Comparison of ENCODE assay signal across 32 cellular contexts in genomic region chr14:100694579-100695422, GRCh38. TPM values are rescaled to one million over a fixed set of nuclear protein-coding genes. Genes with fewer than 3 reads are reported as not detected.
DNase-seq lines count a peak whose midpoint lies in the region; ATAC-seq, FAIRE-seq and TF ChIP-seq lines count a peak whose summit lies in the region.
"Had no signal": no experiment of that assay in that cellular context is flagged by ENCODE, and none has a peak within 500 bp of the region (broad histone marks: within the 10 kb centered on the region; RNA-seq: fewer than 3 reads in every experiment).

No MANE protein-coding gene starts in this region.

- DNase-seq in HepG2 (ENCODE audit: low spot score) = no peak
- DNase-seq in right lobe of liver = no peak
- no peak for DNase-seq in WTC11 (ENCODE audit: low spot score)
- no peak for DNase-seq in anterior cingulate cortex (lab: John Stamatoyannopoulos, UW)
- no peak for DNase-seq in OCI-M2 (lab: John Stamatoyannopoulos, UW; ENCODE audit: unreplicated experiment)
- DNase-seq in Right ventricle myocardium superior = no peak
- DNase-seq in HT-29 (ENCODE audit: low spot score) = no peak
- DNase-seq: activated CD4-positive, alpha-beta T cell treated with anti-CD3 and anti-CD28 coated beads, Interleukin-2, amount 50 U/mL, for 1 hour; activated CD4-positive, CD25-positive, alpha-beta regulatory T cell; activated T-cell treated with anti-CD3 and anti-CD28 coated beads, Interleukin-2, amount 50 U/mL, for 1 hour; body of pancreas; CD4-positive, CD25-positive, alpha-beta regulatory T cell; foreskin fibroblast; KBM-7; kidney; midbrain; naive thymus-derived CD4-positive, alpha-beta T cell; NCI-H2081 treated with DMSO at 0.1 percent for 48 hours; NCI-H2227 treated with DMSO at 0.1 percent for 48 hours; NCI-H526 treated with DMSO at 0.1 percent for 48 hours; SK-N-SH; stimulated activated CD4-positive, alpha-beta T cell treated with anti-CD3 and anti-CD28 coated beads, Interleukin-15, amount 100 ng/mL, for 24 hours; stimulated activated CD4-positive, alpha-beta T cell treated with anti-CD3 and anti-CD28 coated beads, Interleukin-4, amount 100 ng/mL, for 4 hours had no signal

- POLR2A ChIA-PET in HepG2 (lab: Yijun Ruan, JAX) (interaction anchor here (0.8 to 2.6 kb wide), 5 partner anchors 15 to 56 kb away, joined by 3 to 13 read pairs (median 7); no protein-coding TSS in a partner anchor), WTC11 (lab: Charles Lee) (no interaction called here)

- no peak for ATAC-seq in HepG2
- no peak for ATAC-seq in right lobe of liver
- no peak for ATAC-seq in WTC11
- no peak for ATAC-seq in Right ventricle myocardium superior (ENCODE audit: poor library complexity)
- ATAC-seq: body of pancreas; naive thymus-derived CD4-positive, alpha-beta T cell had no signal

- H3K9me3 ChIP-seq in HepG2 (ENCODE audit: low read length) = no peaks in the 10 kb centered on the region
- H3K9me3 ChIP-seq in right lobe of liver = no peaks in the 10 kb centered on the region
- H3K9me3 ChIP-seq: body of pancreas, esophagus muscularis mucosa, SK-N-SH, tibial nerve had no signal

- H3K4me1 Mint-ChIP-seq in WTC11 (peaks cover 11% of the 10 kb centered on the region), nephron (peaks cover 60% of the 10 kb centered on the region)
- H3K4me1 Mint-ChIP-seq: CD4-positive, CD25-positive, alpha-beta regulatory T cell had no signal

- H3K27me3 Mint-ChIP-seq in WTC11 (ENCODE audit: low read depth) (no peaks in the 10 kb centered on the region), nephron (ENCODE audit: low read depth) (peaks cover 29% of the 10 kb centered on the region)

- H3K27me3 ChIP-seq in HepG2 (ENCODE audit: control insufficient read depth in 1 of 2, insufficient read depth in 2 of 2, low read length in 2 of 2) = peaks cover 0 to 2% of the 10 kb centered on the region in 2 experiments; a peak in 1 of 5 replicates
- no peaks in the 10 kb centered on the region for H3K27me3 ChIP-seq in right lobe of liver
- H3K27me3 ChIP-seq: body of pancreas had no signal

- intact Hi-C loops in HepG2 (cut with micrococcal nuclease; ENCODE audit: unreplicated experiment) (no loop called here), right lobe of liver (cut with DNase I) (no loop called here), Right ventricle myocardium superior (cut with DNase I) (no loop called here)

- no peak for TF ChIP-seq CTCF in HepG2 (CRISPR knock-in tag; IDR thresholded peaks at IDR 0.05)
- no peak for TF ChIP-seq CTCF in right lobe of liver (IDR thresholded peaks at IDR 0.05)
- no peak for TF ChIP-seq CTCF in WTC11 (IDR thresholded peaks at IDR 0.05)
- TF ChIP-seq CTCF in nephron (IDR thresholded peaks at IDR 0.05; ENCODE audit: unreplicated experiment in 3 of 3) = no peak

- TF ChIP-seq POLR2A in HepG2 (IDR thresholded peaks at IDR 0.05; ENCODE audit: insufficient read depth in 1 of 2, low read depth in 2 of 2, low read length in 2 of 2) = no peak
- no peak for TF ChIP-seq POLR2A in right lobe of liver (IDR thresholded peaks at IDR 0.05)

- no peak overlapping the region for H3K27ac Mint-ChIP-seq in WTC11
- H3K27ac Mint-ChIP-seq in nephron = peak overlapping the region; percentile 62 to 87 (median 83)
- H3K27ac Mint-ChIP-seq: CD4-positive, CD25-positive, alpha-beta regulatory T cell; naive thymus-derived CD4-positive, alpha-beta T cell had no signal

- H3K36me3 Mint-ChIP-seq in WTC11 = no peaks in the 10 kb centered on the region
- H3K36me3 Mint-ChIP-seq in nephron (ENCODE audit: low read depth) = no peaks in the 10 kb centered on the region
- H3K36me3 Mint-ChIP-seq: CD4-positive, CD25-positive, alpha-beta regulatory T cell; naive thymus-derived CD4-positive, alpha-beta T cell had no signal

- no peak for FAIRE-seq in HepG2 (lab: Jason Lieb, UNC)
- FAIRE-seq: kidney had no signal

- no peaks in the 10 kb centered on the region for H4K20me1 ChIP-seq in HepG2 (ENCODE audit: insufficient read depth, low read length)

- no TSS peak for BruUV-seq in HepG2 (replicated peaks; lab: Mats Ljungman, UMichigan)

- no peak overlapping the region for H2AFZ ChIP-seq in HepG2 (ENCODE audit: low read length)

- H3K4me1 ChIP-seq in HepG2 (ENCODE audit: insufficient read depth, low read length) (peaks cover 74% of the 10 kb centered on the region), right lobe of liver (no peaks in the 10 kb centered on the region)
- H3K4me1 ChIP-seq: body of pancreas, esophagus muscularis mucosa, tibial nerve had no signal

- H3K36me3 ChIP-seq in HepG2 (replicated peaks in 1 of 2; ENCODE audit: control insufficient read depth in 1 of 2, insufficient read depth in 2 of 2, low read length in 2 of 2) (no peaks in the 10 kb centered on the region), right lobe of liver (no peaks in the 10 kb centered on the region)
- H3K36me3 ChIP-seq: esophagus muscularis mucosa, tibial nerve had no signal

- 80% methylated on average over 6 of the region's 17 CpGs for WGBS in HepG2 (ENCODE audit: low lambda C conversion rate)
- 4% methylated on average over 3 of the region's 17 CpGs for WGBS in right lobe of liver (ENCODE audit: insufficient coverage, low coverage, low lambda C conversion rate, missing lambda C conversion rate)

- H3K9me3 Mint-ChIP-seq in WTC11 (no peaks in the 10 kb centered on the region), nephron (no peaks in the 10 kb centered on the region)
- H3K9me3 Mint-ChIP-seq: CD4-positive, CD25-positive, alpha-beta regulatory T cell had no signal

- H3K4me2 ChIP-seq in HepG2 (ENCODE audit: low read depth, low read length) = no peak overlapping the region
- H3K4me2 ChIP-seq: SK-N-SH had no signal

- no peak overlapping the region for H3K9ac ChIP-seq in HepG2 (ENCODE audit: insufficient read depth, low read depth, low read length)

- TF ChIP-seq EP300 in HepG2 (IDR thresholded peaks at IDR 0.05; ENCODE audit: low read depth in 2 of 2, low read length in 2 of 2) (no peak), HepG2 (CRISPR knock-in tag; IDR thresholded peaks at IDR 0.05; ENCODE audit: borderline replicate concordance) (no peak)

- no peaks in the 10 kb centered on the region for H3K79me2 ChIP-seq in HepG2 (ENCODE audit: insufficient read depth, low read length)

- TF ChIP-seq RAD21 in HepG2 (CRISPR knock-in tag; IDR thresholded peaks at IDR 0.05) = no peak

- no peak overlapping the region for H3K27ac ChIP-seq in HepG2 (ENCODE audit: extremely low read length, insufficient read depth, low read length)
- no peak overlapping the region for H3K27ac ChIP-seq in right lobe of liver
- H3K27ac ChIP-seq: body of pancreas, esophagus muscularis mucosa, tibial nerve had no signal

- in situ Hi-C loops in HepG2 (cut with HindIII; ENCODE audit: extremely low pct_ligation_motif_present, low pct_unique_long_range_greater_than_20kb) = no loop called here

- no peak overlapping the region for H3K4me3 Mint-ChIP-seq in WTC11
- H3K4me3 Mint-ChIP-seq in nephron = peak overlapping the region in 1 of 3 experiments; percentile 19
- H3K4me3 Mint-ChIP-seq: CD4-positive, CD25-positive, alpha-beta regulatory T cell; naive thymus-derived CD4-positive, alpha-beta T cell had no signal

- CTCF ChIA-PET in HepG2 (lab: Yijun Ruan, JAX; ENCODE audit: low intra/inter-chr PET ratio, low total read pairs) = no interaction called here
- CTCF ChIA-PET in WTC11 (lab: Charles Lee) = interaction anchor here (1.0 to 1.2 kb wide), 2 partner anchors 15 to 16 kb away, joined by 3 read pairs; no protein-coding TSS in a partner anchor

- H3K4me3 ChIP-seq in HepG2 (replicated peaks in 1 of 3; ENCODE audit: insufficient read depth in 1 of 3, low read depth in 2 of 3, low read length in 3 of 3) = no peak overlapping the region
- no peak overlapping the region for H3K4me3 ChIP-seq in right lobe of liver
- H3K4me3 ChIP-seq: body of pancreas, esophagus muscularis mucosa, tibial nerve had no signal

TF ChIP-seq in HepG2, 621 proteins besides CTCF, POLR2A, EP300 and RAD21 (continues in another document):
- TF ChIP-seq ADNP (CRISPR knock-in tag; IDR thresholded peaks at IDR 0.05) = 0 out of 2 replicates have a peak, but pooled peaks have one; percentile 24

TF ChIP-seq in WTC11, 78 proteins besides CTCF, POLR2A, EP300 and RAD21 (continues in another document):
- TF ChIP-seq RELA (CRISPR knock-in tag; IDR thresholded peaks at IDR 0.05; ENCODE audit: borderline replicate concordance) = 0 out of 2 replicates have a peak, but pooled peaks have one; percentile 10

RNA-seq across cellular contexts. Expression of gene DLK1, which starts 31.9 kb away (rescaled TPM):
- total RNA-seq in HepG2 (2016; rRNA removed; fragmentation: Illumina TruSeq; extraction: Trizol) (48.2 and 95.5 TPM in 2 replicates), right lobe of liver (10 to 100 TPM in 1 of 6 experiments, 1 to 10 TPM in 2, not detected in 3; 1.7 to 13.4 (median 3.8) TPM), WTC11 (2021) (3.0 to 3.3 TPM (median 3.1 TPM) in 3 replicates), Right ventricle myocardium superior (22.8 TPM)
- 20.1 and 21.5 TPM in 2 replicates for total RNA-seq in HepG2 (2016; cell fraction: cytosol; rRNA removed; fragmentation: Illumina TruSeq; extraction: Trizol; ENCODE audit: low read depth)
- total RNA-seq in HepG2 (2016; cell fraction: insoluble cytoplasmic fraction; rRNA removed; fragmentation: Illumina TruSeq; extraction: Trizol) = 42.8 and 103 TPM in 2 replicates
- 36.0 and 50.6 TPM in 2 replicates for total RNA-seq in HepG2 (2016; cell fraction: membrane; rRNA removed; fragmentation: Illumina TruSeq; extraction: Trizol)
- total RNA-seq in HepG2 (2016; cell fraction: nucleus; rRNA removed; fragmentation: Illumina TruSeq; extraction: Trizol) = 89.0 and 105 TPM in 2 replicates
- polyA plus RNA-seq in HepG2 (2011; rRNA removed) = 312 and 395 TPM in 2 replicates
- 265 and 361 TPM in 2 replicates for polyA plus RNA-seq in HepG2 (2011; cell fraction: cytosol; rRNA removed)
- 341 and 399 TPM in 2 replicates for polyA plus RNA-seq in HepG2 (2011; cell fraction: nucleus; rRNA removed)
- polyA plus RNA-seq in HepG2 (2012) = 757 and 768 TPM in 2 replicates
- 47.2 and 71.3 TPM in 2 replicates for polyA plus RNA-seq in HepG2 (2016; cell fraction: cytosol; fragmentation: Illumina TruSeq; extraction: Trizol; ENCODE audit: low read depth)
- polyA plus RNA-seq in HepG2 (2016; cell fraction: insoluble cytoplasmic fraction; fragmentation: Illumina TruSeq; extraction: Trizol; ENCODE audit: low read depth) = 105 and 121 TPM in 2 replicates
- 59.9 and 79.2 TPM in 2 replicates for polyA plus RNA-seq in HepG2 (2016; cell fraction: membrane; fragmentation: Illumina TruSeq; extraction: Trizol; ENCODE audit: low read depth)
- polyA plus RNA-seq in HepG2 (2016; cell fraction: nucleus; fragmentation: Illumina TruSeq; extraction: Trizol; ENCODE audit: insufficient read depth, low read depth) = 324 and 361 TPM in 2 replicates
- polyA minus RNA-seq in HepG2 (2011; rRNA and poly(A)+ RNA removed; ENCODE audit: low replicate concordance) = 0.49 and 99.7 TPM in 2 replicates
- 86.7 and 119 TPM in 2 replicates for polyA minus RNA-seq in HepG2 (2011; cell fraction: cytosol; rRNA and poly(A)+ RNA removed)
- 18.8 and 31.0 TPM in 2 replicates for polyA minus RNA-seq in HepG2 (2011; cell fraction: nucleus; rRNA and poly(A)+ RNA removed)
- total RNA-seq in HT-29 (2014; rRNA removed; shearing (Covaris generic)) = not detected in 2 replicates
- total RNA-seq: A172; CD4-positive, CD25-positive, alpha-beta regulatory T cell; dermis microvascular lymphatic vessel endothelial cell; kidney; lower leg skin; naive thymus-derived CD4-positive, alpha-beta T cell; omental fat pad; pulmonary artery endothelial cell; T-helper 1 cell treated with Interleukin-12 subunit alpha and Interleukin-12 subunit beta and Interleukin-4 antibody, amounts not matched to agents 30 ng/mL and 1 ng/mL, for 36 hours; tibial nerve had no signal
- polyA plus RNA-seq: CD4-positive, CD25-positive, alpha-beta regulatory T cell; naive thymus-derived CD4-positive, alpha-beta T cell had no signal

Comparison
In these comparisons a context has a peak if more than half of its experiments do, and no peak if none do; other contexts are left out.
1. Of the 50 proteins assayed by ChIP-seq in both HepG2 and WTC11: peak only in HepG2: none; only in WTC11: RELA; in both: none; in neither: 49.